2 cellular contexts compared by ENCODE assay signal in the genomic region with DNA sequence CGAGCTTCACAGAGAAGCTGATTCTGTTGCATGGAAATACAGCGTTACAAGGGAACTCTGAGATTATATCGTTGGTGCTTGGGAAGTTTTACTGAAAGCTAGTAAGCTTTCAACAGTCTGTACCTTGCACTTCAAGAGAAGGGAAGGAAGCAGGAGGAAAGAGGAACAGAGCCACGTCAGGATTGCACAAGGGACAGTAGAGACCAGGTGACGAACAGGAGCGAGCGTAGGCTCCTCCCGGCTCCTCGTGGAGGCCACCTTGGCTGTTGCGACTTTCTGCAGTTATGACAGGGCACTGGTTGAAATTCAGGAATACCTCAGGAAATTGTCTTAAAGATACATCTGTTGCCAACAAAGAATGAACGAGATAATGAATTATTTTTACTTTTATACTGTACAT.
TF ChIP-seq lines count a peak whose summit lies in the region.

No MANE protein-coding gene starts in this region.

TF ChIP-seq in liver, 16 proteins besides CTCF, POLR2A, EP300 and RAD21:
- TF ChIP-seq TAF1 (conservative IDR thresholded peaks at IDR 0.05) (no peak), FOXA1 (IDR thresholded peaks at IDR 0.05) (no peak), HNF4G (IDR thresholded peaks at IDR 0.05) (no peak), RXRA (IDR thresholded peaks at IDR 0.05) (no peak), SP1 (IDR thresholded peaks at IDR 0.05) (no peak), YY1 (IDR thresholded peaks at IDR 0.05) (no peak), FOXA2 (IDR thresholded peaks at IDR 0.05) (no peak), HNF4A (conservative IDR thresholded peaks at IDR 0.05) (no peak), NR2F2 (IDR thresholded peaks at IDR 0.05) (no peak), EGR1 (IDR thresholded peaks at IDR 0.05; ENCODE audit: low read depth in 2 of 2) (no peak), JUND (IDR thresholded peaks at IDR 0.05) (no peak), GABPA (IDR thresholded peaks at IDR 0.05 in 1 of 2, conservative IDR thresholded peaks at IDR 0.05 in 1 of 2) (no peak)
- TF ChIP-seq, protein P1, sequence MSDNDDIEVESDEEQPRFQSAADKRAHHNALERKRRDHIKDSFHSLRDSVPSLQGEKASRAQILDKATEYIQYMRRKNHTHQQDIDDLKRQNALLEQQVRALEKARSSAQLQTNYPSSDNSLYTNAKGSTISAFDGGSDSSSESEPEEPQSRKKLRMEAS (IDR thresholded peaks at IDR 0.05): no peak
- TF ChIP-seq, protein P2, sequence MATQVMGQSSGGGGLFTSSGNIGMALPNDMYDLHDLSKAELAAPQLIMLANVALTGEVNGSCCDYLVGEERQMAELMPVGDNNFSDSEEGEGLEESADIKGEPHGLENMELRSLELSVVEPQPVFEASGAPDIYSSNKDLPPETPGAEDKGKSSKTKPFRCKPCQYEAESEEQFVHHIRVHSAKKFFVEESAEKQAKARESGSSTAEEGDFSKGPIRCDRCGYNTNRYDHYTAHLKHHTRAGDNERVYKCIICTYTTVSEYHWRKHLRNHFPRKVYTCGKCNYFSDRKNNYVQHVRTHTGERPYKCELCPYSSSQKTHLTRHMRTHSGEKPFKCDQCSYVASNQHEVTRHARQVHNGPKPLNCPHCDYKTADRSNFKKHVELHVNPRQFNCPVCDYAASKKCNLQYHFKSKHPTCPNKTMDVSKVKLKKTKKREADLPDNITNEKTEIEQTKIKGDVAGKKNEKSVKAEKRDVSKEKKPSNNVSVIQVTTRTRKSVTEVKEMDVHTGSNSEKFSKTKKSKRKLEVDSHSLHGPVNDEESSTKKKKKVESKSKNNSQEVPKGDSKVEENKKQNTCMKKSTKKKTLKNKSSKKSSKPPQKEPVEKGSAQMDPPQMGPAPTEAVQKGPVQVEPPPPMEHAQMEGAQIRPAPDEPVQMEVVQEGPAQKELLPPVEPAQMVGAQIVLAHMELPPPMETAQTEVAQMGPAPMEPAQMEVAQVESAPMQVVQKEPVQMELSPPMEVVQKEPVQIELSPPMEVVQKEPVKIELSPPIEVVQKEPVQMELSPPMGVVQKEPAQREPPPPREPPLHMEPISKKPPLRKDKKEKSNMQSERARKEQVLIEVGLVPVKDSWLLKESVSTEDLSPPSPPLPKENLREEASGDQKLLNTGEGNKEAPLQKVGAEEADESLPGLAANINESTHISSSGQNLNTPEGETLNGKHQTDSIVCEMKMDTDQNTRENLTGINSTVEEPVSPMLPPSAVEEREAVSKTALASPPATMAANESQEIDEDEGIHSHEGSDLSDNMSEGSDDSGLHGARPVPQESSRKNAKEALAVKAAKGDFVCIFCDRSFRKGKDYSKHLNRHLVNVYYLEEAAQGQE (IDR thresholded peaks at IDR 0.05): no peak
- TF ChIP-seq, protein P3, sequence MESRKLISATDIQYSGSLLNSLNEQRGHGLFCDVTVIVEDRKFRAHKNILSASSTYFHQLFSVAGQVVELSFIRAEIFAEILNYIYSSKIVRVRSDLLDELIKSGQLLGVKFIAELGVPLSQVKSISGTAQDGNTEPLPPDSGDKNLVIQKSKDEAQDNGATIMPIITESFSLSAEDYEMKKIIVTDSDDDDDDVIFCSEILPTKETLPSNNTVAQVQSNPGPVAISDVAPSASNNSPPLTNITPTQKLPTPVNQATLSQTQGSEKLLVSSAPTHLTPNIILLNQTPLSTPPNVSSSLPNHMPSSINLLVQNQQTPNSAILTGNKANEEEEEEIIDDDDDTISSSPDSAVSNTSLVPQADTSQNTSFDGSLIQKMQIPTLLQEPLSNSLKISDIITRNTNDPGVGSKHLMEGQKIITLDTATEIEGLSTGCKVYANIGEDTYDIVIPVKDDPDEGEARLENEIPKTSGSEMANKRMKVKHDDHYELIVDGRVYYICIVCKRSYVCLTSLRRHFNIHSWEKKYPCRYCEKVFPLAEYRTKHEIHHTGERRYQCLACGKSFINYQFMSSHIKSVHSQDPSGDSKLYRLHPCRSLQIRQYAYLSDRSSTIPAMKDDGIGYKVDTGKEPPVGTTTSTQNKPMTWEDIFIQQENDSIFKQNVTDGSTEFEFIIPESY (IDR thresholded peaks at IDR 0.05): no peak
- TF ChIP-seq, protein P4, sequence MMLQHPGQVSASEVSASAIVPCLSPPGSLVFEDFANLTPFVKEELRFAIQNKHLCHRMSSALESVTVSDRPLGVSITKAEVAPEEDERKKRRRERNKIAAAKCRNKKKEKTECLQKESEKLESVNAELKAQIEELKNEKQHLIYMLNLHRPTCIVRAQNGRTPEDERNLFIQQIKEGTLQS (IDR thresholded peaks at IDR 0.05): no peak

TF ChIP-seq in HepG2, 621 proteins besides CTCF, POLR2A, EP300 and RAD21:
- TF ChIP-seq ZNF251 (CRISPR knock-in tag; IDR thresholded peaks at IDR 0.05) (no peak), CEBPB (IDR thresholded peaks at IDR 0.05; ENCODE audit: borderline replicate concordance, low read depth, low read length) (no peak), NR2F1 (CRISPR knock-in tag; IDR thresholded peaks at IDR 0.05) (no peak), ONECUT2 (CRISPR knock-in tag; IDR thresholded peaks at IDR 0.05) (no peak), PRMT3 (CRISPR knock-in tag; IDR thresholded peaks at IDR 0.05; ENCODE audit: borderline replicate concordance, low read depth) (no peak), U2AF2 (IDR thresholded peaks at IDR 0.05; ENCODE audit: low read depth, low read length) (no peak), TBX3 (IDR thresholded peaks at IDR 0.05; ENCODE audit: borderline replicate concordance) (no peak), ZNF205 (CRISPR knock-in tag; IDR thresholded peaks at IDR 0.05) (no peak), ZC3H13 (CRISPR knock-in tag; IDR thresholded peaks at IDR 0.05) (no peak), ZNF761 (CRISPR knock-in tag; conservative IDR thresholded peaks at IDR 0.05) (no peak), RXRA (CRISPR knock-in tag; IDR thresholded peaks at IDR 0.05) (no peak), ZSCAN9 (CRISPR knock-in tag; IDR thresholded peaks at IDR 0.05; ENCODE audit: borderline replicate concordance) (no peak)
- TF ChIP-seq, protein P5, sequence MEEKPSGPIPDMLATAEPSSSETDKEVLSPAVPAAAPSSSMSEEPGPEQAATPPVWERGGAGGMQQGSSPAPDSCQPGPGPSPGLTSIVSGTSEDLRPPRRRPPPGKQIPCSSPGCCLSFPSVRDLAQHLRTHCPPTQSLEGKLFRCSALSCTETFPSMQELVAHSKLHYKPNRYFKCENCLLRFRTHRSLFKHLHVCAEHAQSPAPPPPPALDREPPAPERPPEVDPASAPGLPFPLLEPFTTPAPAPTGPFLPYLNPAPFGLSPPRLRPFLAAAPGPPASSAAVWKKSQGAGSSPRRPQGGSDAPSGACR (CRISPR knock-in tag; IDR thresholded peaks at IDR 0.05): no peak
- TF ChIP-seq, protein P6, sequence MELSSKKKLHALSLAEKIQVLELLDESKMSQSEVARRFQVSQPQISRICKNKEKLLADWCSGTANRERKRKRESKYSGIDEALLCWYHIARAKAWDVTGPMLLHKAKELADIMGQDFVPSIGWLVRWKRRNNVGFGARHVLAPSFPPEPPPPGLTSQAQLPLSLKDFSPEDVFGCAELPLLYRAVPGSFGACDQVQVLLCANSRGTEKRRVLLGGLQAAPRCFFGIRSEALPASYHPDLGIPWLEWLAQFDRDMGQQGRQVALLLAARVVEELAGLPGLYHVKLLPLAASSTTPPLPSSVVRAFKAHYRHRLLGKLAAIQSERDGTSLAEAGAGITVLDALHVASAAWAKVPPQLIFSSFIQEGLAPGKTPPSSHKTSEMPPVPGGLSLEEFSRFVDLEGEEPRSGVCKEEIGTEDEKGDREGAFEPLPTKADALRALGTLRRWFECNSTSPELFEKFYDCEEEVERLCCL (CRISPR knock-in tag; IDR thresholded peaks at IDR 0.05; ENCODE audit: borderline replicate concordance): no peak
- TF ChIP-seq, protein P7, sequence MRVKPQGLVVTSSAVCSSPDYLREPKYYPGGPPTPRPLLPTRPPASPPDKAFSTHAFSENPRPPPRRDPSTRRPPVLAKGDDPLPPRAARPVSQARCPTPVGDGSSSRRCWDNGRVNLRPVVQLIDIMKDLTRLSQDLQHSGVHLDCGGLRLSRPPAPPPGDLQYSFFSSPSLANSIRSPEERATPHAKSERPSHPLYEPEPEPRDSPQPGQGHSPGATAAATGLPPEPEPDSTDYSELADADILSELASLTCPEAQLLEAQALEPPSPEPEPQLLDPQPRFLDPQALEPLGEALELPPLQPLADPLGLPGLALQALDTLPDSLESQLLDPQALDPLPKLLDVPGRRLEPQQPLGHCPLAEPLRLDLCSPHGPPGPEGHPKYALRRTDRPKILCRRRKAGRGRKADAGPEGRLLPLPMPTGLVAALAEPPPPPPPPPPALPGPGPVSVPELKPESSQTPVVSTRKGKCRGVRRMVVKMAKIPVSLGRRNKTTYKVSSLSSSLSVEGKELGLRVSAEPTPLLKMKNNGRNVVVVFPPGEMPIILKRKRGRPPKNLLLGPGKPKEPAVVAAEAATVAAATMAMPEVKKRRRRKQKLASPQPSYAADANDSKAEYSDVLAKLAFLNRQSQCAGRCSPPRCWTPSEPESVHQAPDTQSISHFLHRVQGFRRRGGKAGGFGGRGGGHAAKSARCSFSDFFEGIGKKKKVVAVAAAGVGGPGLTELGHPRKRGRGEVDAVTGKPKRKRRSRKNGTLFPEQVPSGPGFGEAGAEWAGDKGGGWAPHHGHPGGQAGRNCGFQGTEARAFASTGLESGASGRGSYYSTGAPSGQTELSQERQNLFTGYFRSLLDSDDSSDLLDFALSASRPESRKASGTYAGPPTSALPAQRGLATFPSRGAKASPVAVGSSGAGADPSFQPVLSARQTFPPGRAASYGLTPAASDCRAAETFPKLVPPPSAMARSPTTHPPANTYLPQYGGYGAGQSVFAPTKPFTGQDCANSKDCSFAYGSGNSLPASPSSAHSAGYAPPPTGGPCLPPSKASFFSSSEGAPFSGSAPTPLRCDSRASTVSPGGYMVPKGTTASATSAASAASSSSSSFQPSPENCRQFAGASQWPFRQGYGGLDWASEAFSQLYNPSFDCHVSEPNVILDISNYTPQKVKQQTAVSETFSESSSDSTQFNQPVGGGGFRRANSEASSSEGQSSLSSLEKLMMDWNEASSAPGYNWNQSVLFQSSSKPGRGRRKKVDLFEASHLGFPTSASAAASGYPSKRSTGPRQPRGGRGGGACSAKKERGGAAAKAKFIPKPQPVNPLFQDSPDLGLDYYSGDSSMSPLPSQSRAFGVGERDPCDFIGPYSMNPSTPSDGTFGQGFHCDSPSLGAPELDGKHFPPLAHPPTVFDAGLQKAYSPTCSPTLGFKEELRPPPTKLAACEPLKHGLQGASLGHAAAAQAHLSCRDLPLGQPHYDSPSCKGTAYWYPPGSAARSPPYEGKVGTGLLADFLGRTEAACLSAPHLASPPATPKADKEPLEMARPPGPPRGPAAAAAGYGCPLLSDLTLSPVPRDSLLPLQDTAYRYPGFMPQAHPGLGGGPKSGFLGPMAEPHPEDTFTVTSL (CRISPR knock-in tag; IDR thresholded peaks at IDR 0.05; ENCODE audit: borderline replicate concordance): no peak
- TF ChIP-seq, protein P8, sequence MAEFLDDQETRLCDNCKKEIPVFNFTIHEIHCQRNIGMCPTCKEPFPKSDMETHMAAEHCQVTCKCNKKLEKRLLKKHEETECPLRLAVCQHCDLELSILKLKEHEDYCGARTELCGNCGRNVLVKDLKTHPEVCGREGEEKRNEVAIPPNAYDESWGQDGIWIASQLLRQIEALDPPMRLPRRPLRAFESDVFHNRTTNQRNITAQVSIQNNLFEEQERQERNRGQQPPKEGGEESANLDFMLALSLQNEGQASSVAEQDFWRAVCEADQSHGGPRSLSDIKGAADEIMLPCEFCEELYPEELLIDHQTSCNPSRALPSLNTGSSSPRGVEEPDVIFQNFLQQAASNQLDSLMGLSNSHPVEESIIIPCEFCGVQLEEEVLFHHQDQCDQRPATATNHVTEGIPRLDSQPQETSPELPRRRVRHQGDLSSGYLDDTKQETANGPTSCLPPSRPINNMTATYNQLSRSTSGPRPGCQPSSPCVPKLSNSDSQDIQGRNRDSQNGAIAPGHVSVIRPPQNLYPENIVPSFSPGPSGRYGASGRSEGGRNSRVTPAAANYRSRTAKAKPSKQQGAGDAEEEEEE (CRISPR knock-in tag; IDR thresholded peaks at IDR 0.05; ENCODE audit: borderline replicate concordance): no peak
- TF ChIP-seq, protein P9, sequence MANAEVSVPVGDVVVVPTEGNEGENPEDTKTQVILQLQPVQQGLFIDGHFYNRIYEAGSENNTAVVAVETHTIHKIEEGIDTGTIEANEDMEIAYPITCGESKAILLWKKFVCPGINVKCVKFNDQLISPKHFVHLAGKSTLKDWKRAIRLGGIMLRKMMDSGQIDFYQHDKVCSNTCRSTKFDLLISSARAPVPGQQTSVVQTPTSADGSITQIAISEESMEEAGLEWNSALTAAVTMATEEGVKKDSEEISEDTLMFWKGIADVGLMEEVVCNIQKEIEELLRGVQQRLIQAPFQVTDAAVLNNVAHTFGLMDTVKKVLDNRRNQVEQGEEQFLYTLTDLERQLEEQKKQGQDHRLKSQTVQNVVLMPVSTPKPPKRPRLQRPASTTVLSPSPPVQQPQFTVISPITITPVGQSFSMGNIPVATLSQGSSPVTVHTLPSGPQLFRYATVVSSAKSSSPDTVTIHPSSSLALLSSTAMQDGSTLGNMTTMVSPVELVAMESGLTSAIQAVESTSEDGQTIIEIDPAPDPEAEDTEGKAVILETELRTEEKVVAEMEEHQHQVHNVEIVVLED (CRISPR knock-in tag; IDR thresholded peaks at IDR 0.05; ENCODE audit: borderline replicate concordance): no peak
- TF ChIP-seq, protein P10, sequence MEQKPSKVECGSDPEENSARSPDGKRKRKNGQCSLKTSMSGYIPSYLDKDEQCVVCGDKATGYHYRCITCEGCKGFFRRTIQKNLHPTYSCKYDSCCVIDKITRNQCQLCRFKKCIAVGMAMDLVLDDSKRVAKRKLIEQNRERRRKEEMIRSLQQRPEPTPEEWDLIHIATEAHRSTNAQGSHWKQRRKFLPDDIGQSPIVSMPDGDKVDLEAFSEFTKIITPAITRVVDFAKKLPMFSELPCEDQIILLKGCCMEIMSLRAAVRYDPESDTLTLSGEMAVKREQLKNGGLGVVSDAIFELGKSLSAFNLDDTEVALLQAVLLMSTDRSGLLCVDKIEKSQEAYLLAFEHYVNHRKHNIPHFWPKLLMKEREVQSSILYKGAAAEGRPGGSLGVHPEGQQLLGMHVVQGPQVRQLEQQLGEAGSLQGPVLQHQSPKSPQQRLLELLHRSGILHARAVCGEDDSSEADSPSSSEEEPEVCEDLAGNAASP (CRISPR knock-in tag; IDR thresholded peaks at IDR 0.05; ENCODE audit: borderline replicate concordance): no peak
